ENCODE assay signal across 27 cellular contexts in the genomic region with DNA sequence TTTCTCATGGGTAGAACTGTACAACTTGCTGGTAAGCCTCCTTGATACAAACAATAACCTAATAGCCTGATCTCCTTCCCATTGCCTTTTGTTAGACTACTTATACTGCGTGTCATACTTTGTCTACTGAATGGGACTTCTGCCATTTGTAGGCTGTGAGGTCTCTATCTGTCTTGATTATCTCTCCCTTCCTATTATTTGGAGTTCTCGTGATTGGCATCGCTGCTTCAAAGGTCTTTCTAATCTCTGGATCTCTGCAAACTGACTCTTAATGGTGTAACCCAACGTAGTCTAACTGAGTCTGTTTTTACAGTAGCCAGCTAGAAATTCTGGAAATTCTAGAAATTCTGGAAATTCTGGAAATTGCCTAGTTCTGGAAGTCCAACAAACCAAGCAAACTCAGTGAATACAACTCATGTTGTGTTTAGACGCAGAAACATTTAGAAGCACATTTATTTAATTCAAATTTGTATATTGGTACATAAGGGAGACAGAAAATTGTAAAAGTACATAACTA. TPM values are rescaled to one million over a fixed set of nuclear protein-coding genes. Genes with fewer than 3 reads are reported as not detected.
"Had no signal": no experiment of that assay in that cellular context is flagged by ENCODE, and none has a peak within 500 bp of the region (broad histone marks: within the 10 kb centered on the region; RNA-seq: fewer than 3 reads in every experiment).

No MANE protein-coding gene starts in this region.

- ATAC-seq: esophagus mucosa; gastrocnemius medialis; left ventricle myocardium superior; natural killer cell; psoas muscle; right cardiac atrium; stimulated activated memory B cell treated with anti-CD40 and anti-IgM and Interleukin-4, amounts not matched to agents 10 μg/mL and 1 μg/mL and 100 μg/mL, for 72 hours; stimulated activated naive CD8-positive, alpha-beta T cell treated with anti-CD3 and anti-CD28 coated beads, Interleukin-15, Interleukin-2, amounts not matched to agents 100 U/mL and 50 U/mL, for 24 hours had no signal

- H3K9me3 ChIP-seq: gastrocnemius medialis, ovary, psoas muscle, testis, tibial artery, upper lobe of left lung had no signal

- DNase-seq: dorsolateral prefrontal cortex; effector CD4-positive, alpha-beta T cell; foreskin fibroblast; gastrocnemius medialis; head of caudate nucleus; left ventricle myocardium superior; natural killer cell; occipital lobe; ovary; posterior cingulate gyrus; psoas muscle; right cardiac atrium; spleen; stimulated activated CD4-positive, alpha-beta T cell treated with anti-CD3 and anti-CD28 coated beads, Interleukin-4, amount 100 ng/mL, for 4 hours; stimulated activated naive CD8-positive, alpha-beta T cell treated with anti-CD3 and anti-CD28 coated beads, Interleukin-15, Interleukin-2, amounts not matched to agents 100 U/mL and 50 U/mL, for 24 hours; substantia nigra; testis; tibial artery; upper lobe of left lung had no signal

- FAIRE-seq: colon, keratinocyte, urothelium cell line had no signal

- H3K4me1 ChIP-seq: gastrocnemius medialis, psoas muscle, spleen, testis, tibial artery, upper lobe of left lung had no signal

- H3K27ac ChIP-seq: gastrocnemius medialis, ovary, psoas muscle, skin epidermis, spleen, testis, tibial artery, upper lobe of left lung had no signal

- H3K4me3 ChIP-seq: dorsolateral prefrontal cortex, gastrocnemius medialis, lung, ovary, psoas muscle, skin epidermis, spleen, testis, tibial artery, upper lobe of left lung had no signal

- H3K27me3 ChIP-seq: dorsolateral prefrontal cortex, gastrocnemius medialis, ovary, spleen, testis, tibial artery, upper lobe of left lung had no signal

- H3K36me3 ChIP-seq: gastrocnemius medialis, ovary, spleen, tibial artery, upper lobe of left lung had no signal

RNA-seq across cellular contexts. Expression of gene PHYHIPL, which starts 29.8 kb away (rescaled TPM):
- total RNA-seq: esophagus mucosa, glomerular endothelial cell, left ventricle myocardium superior, natural killer cell, spleen had no signal
